Comparison of ENCODE assay signal across 12 cellular contexts in genomic region chr1:58251415-58252073, GRCh38.
DNase-seq lines count a peak whose midpoint lies in the region; ATAC-seq, FAIRE-seq and TF ChIP-seq lines count a peak whose summit lies in the region.
"Had no signal": no experiment of that assay in that cellular context is flagged by ENCODE, and none has a peak within 500 bp of the region (broad histone marks: within the 10 kb centered on the region; RNA-seq: fewer than 3 reads in every experiment).

No MANE protein-coding gene starts in this region.

- TF ChIP-seq CTCF in IMR-90 (conservative IDR thresholded peaks at IDR 0.05; ENCODE audit: low read depth, low read length) = 0 out of 2 replicates have a peak, but pooled peaks have one; percentile 17
- peak; percentile 26 to 59 (median 46); a peak in 4 of 6 replicates for TF ChIP-seq CTCF in K562 (IDR thresholded peaks at IDR 0.05 in 2 of 3, conservative IDR thresholded peaks at IDR 0.05 in 1 of 3; ENCODE audit: insufficient read depth in 2 of 3, low read depth in 1 of 3, low read length in 3 of 3)
- peak; percentile 53 for TF ChIP-seq CTCF in retinal pigment epithelial cell (conservative IDR thresholded peaks at IDR 0.05; ENCODE audit: low read depth, low read length)
- no peak for TF ChIP-seq CTCF in RWPE1 (conservative IDR thresholded peaks at IDR 0.05; ENCODE audit: low read depth)

- no peak overlapping the region for H3K14ac ChIP-seq in IMR-90 (replicated peaks; ENCODE audit: low read depth, low read length)

- H3K36me3 ChIP-seq in IMR-90 (ENCODE audit: control insufficient read depth, insufficient read depth, low read length) (no peaks in the 10 kb centered on the region), K562 (ENCODE audit: control insufficient read depth, insufficient read depth, low read length) (no peaks in the 10 kb centered on the region)
- H3K36me3 ChIP-seq: thyroid gland had no signal

- H4K20me1 ChIP-seq in IMR-90 (ENCODE audit: insufficient read depth, low read length) = no peaks in the 10 kb centered on the region
- H4K20me1 ChIP-seq in K562 (replicated peaks; ENCODE audit: control insufficient read depth, insufficient read depth, low read length) = no peaks in the 10 kb centered on the region

- DNase-seq in activated CD4-positive, alpha-beta T cell treated with anti-CD3 and anti-CD28 coated beads for 48 hours = peak; percentile 24
- no peak for DNase-seq in activated CD4-positive, alpha-beta T cell treated with anti-CD3 and anti-CD28 coated beads, Interleukin-2, amount 10 ng/mL, durations not matched to agents 7 days and 5 days
- DNase-seq in IMR-90 (no peak), K562 (ENCODE audit: extremely low read depth in 1 of 4, low spot score in 3 of 4) (peak; percentile 41 to 56 (median 52)), retinal pigment epithelial cell (ENCODE audit: low read depth) (no peak), RWPE1 (ENCODE audit: low spot score) (no peak), DMS79 (lab: John Stamatoyannopoulos, UW) (no peak)
- DNase-seq: thyroid gland had no signal

- peak; percentile 71 for FAIRE-seq in K562 (lab: Jason Lieb, UNC)
- FAIRE-seq: astrocyte had no signal

- H3K9ac ChIP-seq in IMR-90 (ENCODE audit: low read depth, low read length) = no peak overlapping the region
- H3K9ac ChIP-seq in K562 (ENCODE audit: insufficient read depth in 1 of 2, low read depth in 2 of 2, low read length in 2 of 2) = no peak overlapping the region

- no peak overlapping the region for H3K27ac ChIP-seq in IMR-90 (ENCODE audit: insufficient read depth, low read length)
- no peak overlapping the region for H3K27ac ChIP-seq in K562 (ENCODE audit: extremely low read depth, low read depth, low read length)
- no peak overlapping the region for H3K27ac ChIP-seq in RWPE1
- H3K27ac ChIP-seq: thyroid gland, VCaP had no signal

- peaks cover 2% of the 10 kb centered on the region for H3K4me1 Mint-ChIP-seq in activated CD4-positive, alpha-beta T cell treated with anti-CD3 and anti-CD28 coated beads, Interleukin-2, amount 10 ng/mL, durations not matched to agents 7 days and 5 days

- H3K4me3 ChIP-seq in IMR-90 (ENCODE audit: insufficient read depth, low read depth, low read length) = no peak overlapping the region
- H3K4me3 ChIP-seq in K562 = no peak overlapping the region
- no peak overlapping the region for H3K4me3 ChIP-seq in retinal pigment epithelial cell (ENCODE audit: low read length)
- H3K4me3 ChIP-seq: thyroid gland had no signal

- H3K79me1 ChIP-seq in IMR-90 (ENCODE audit: low read depth in 1 of 2, low read length in 2 of 2) = no peaks in the 10 kb centered on the region

- no peak overlapping the region for H2BK15ac ChIP-seq in IMR-90 (ENCODE audit: low read depth, low read length)

- H3K27me3 Mint-ChIP-seq in activated CD4-positive, alpha-beta T cell treated with anti-CD3 and anti-CD28 coated beads, Interleukin-2, amount 10 ng/mL, durations not matched to agents 7 days and 5 days = peaks cover 39% of the 10 kb centered on the region

- H3K27me3 ChIP-seq in IMR-90 (ENCODE audit: control insufficient read depth, insufficient read depth, low read length) (peaks cover 27% of the 10 kb centered on the region), K562 (ENCODE audit: control insufficient read depth in 2 of 2, insufficient read depth in 2 of 2, low read length in 2 of 2) (peaks cover 4 to 23% of the 10 kb centered on the region in 2 experiments; a peak in 3 of 5 replicates)
- H3K27me3 ChIP-seq: thyroid gland had no signal

- no peak for TF ChIP-seq EP300 in K562 (IDR thresholded peaks at IDR 0.05; ENCODE audit: low read length)

- H4K91ac ChIP-seq in IMR-90 (ENCODE audit: insufficient read depth, low read depth, low read length) = no peak overlapping the region

- no peaks in the 10 kb centered on the region for H3K4me1 ChIP-seq in IMR-90 (ENCODE audit: control insufficient read depth, insufficient read depth, low read length)
- peaks cover 0 to 4% of the 10 kb centered on the region in 2 experiments; a peak in 1 of 5 replicates for H3K4me1 ChIP-seq in K562 (replicated peaks in 1 of 2; ENCODE audit: control insufficient read depth in 2 of 2, insufficient read depth in 2 of 2, low read length in 2 of 2)
- H3K4me1 ChIP-seq: Caco-2 had no signal

- no peak overlapping the region for H2BK5ac ChIP-seq in IMR-90 (ENCODE audit: low read depth, low read length, poor library complexity, severe bottlenecking)

- TF ChIP-seq POLR2A in IMR-90 (IDR thresholded peaks at IDR 0.05; ENCODE audit: low read depth, low read length) = no peak
- no peak for TF ChIP-seq POLR2A in K562 (conservative IDR thresholded peaks at IDR 0.05)

- in situ Hi-C loops in IMR-90 (cut with MboI; ENCODE audit: low sequenced_read_pairs) (no loop called here), K562 (cut with MboI) (no loop called here)

- no peaks in the 10 kb centered on the region for H3K79me2 ChIP-seq in K562 (ENCODE audit: control insufficient read depth, insufficient read depth, low read length)

- H3K18ac ChIP-seq in IMR-90 (ENCODE audit: low read depth, low read length) = no peak overlapping the region

- H3K36me3 Mint-ChIP-seq in activated CD4-positive, alpha-beta T cell treated with anti-CD3 and anti-CD28 coated beads, Interleukin-2, amount 10 ng/mL, durations not matched to agents 7 days and 5 days (ENCODE audit: low read depth) = no peaks in the 10 kb centered on the region

- H3K9me3 Mint-ChIP-seq in activated CD4-positive, alpha-beta T cell treated with anti-CD3 and anti-CD28 coated beads, Interleukin-2, amount 10 ng/mL, durations not matched to agents 7 days and 5 days = no peaks in the 10 kb centered on the region

- no peak overlapping the region for H2AK9ac ChIP-seq in IMR-90 (replicated peaks; ENCODE audit: low read depth, low read length, poor library complexity)

- no peak overlapping the region for H3K27ac Mint-ChIP-seq in activated CD4-positive, alpha-beta T cell treated with anti-CD3 and anti-CD28 coated beads, Interleukin-2, amount 10 ng/mL, durations not matched to agents 7 days and 5 days

- no TSS peak for BruUV-seq in IMR-90 (replicated peaks; lab: Mats Ljungman, UMichigan)
- BruUV-seq in K562 (replicated peaks; lab: Mats Ljungman, UMichigan) = no TSS peak

- CTCF ChIA-PET in activated CD4-positive, alpha-beta T cell treated with anti-CD3 and anti-CD28 coated beads, Interleukin-2, amount 10 ng/mL, durations not matched to agents 7 days and 5 days (lab: Charles Lee) = no interaction called here
- CTCF ChIA-PET in IMR-90 (lab: Yijun Ruan, JAX) = no interaction called here
- CTCF ChIA-PET in K562 (lab: Yijun Ruan, JAX; ENCODE audit: low intra/inter-chr PET ratio) = no interaction called here
- CTCF ChIA-PET in RWPE1 (lab: Yijun Ruan, JAX) = interaction anchor here (0.6 kb wide), 1 partner anchor 487 kb away, joined by 4 read pairs; no protein-coding TSS in a partner anchor

- no peak overlapping the region for H2BK120ac ChIP-seq in IMR-90 (ENCODE audit: low read depth, low read length)

- H2AK5ac ChIP-seq in IMR-90 (ENCODE audit: low read depth, low read length) = no peak overlapping the region

- dilution Hi-C loops in IMR-90 (cut with HindIII; ENCODE audit: low sequenced_read_pairs, unreplicated experiment) = no loop called here

- H4K8ac ChIP-seq in IMR-90 (ENCODE audit: low read depth in 2 of 2, low read length in 2 of 2) = no peak overlapping the region

- WGBS in IMR-90 (ENCODE audit: extremely low coverage in 2 of 2, insufficient read length in 1 of 2), 2 experiments = 14% methylated on average over 2 of the region's 4 CpGs; no CpG with 5 or more reads in 1 of the 2 experiments
- 0% methylated on average over 4 of the region's 4 CpGs for WGBS in K562 (ENCODE audit: insufficient coverage, low coverage, missing lambda C conversion rate)

- intact Hi-C loops in IMR-90 (cut with micrococcal nuclease) (no loop called here), K562 (cut with micrococcal nuclease) (loop anchor here (5.0 kb wide), 1 partner anchor 296 kb away; the partner anchor contains the start of gene OMA1)

- no peak overlapping the region for H3K4ac ChIP-seq in IMR-90 (ENCODE audit: low read depth, low read length)

- TF ChIP-seq RAD21 in IMR-90 (IDR thresholded peaks at IDR 0.05; ENCODE audit: low read length) (no peak), K562 (CRISPR knock-in tag; conservative IDR thresholded peaks at IDR 0.05 in 1 of 2, IDR thresholded peaks at IDR 0.05 in 1 of 2) (no peak)

- H4K5ac ChIP-seq in IMR-90 (ENCODE audit: low read depth, low read length) = no peak overlapping the region

- H3K4me3 Mint-ChIP-seq in activated CD4-positive, alpha-beta T cell treated with anti-CD3 and anti-CD28 coated beads, Interleukin-2, amount 10 ng/mL, durations not matched to agents 7 days and 5 days = no peak overlapping the region

- no peak overlapping the region for H2AFZ ChIP-seq in IMR-90 (replicated peaks; ENCODE audit: low read length, poor library complexity)
- H2AFZ ChIP-seq in K562 (ENCODE audit: low read depth, low read length) = no peak overlapping the region

- H3K23ac ChIP-seq in IMR-90 (ENCODE audit: low read depth, low read length) = no peak overlapping the region

- no peaks in the 10 kb centered on the region for H3K9me3 ChIP-seq in IMR-90 (ENCODE audit: control insufficient read depth, insufficient read depth, low read length)
- no peaks in the 10 kb centered on the region for H3K9me3 ChIP-seq in K562 (replicated peaks; ENCODE audit: control insufficient read depth, insufficient read depth, low read depth, low read length)
- H3K9me3 ChIP-seq: Caco-2, thyroid gland had no signal

- H3K9me1 ChIP-seq in IMR-90 (ENCODE audit: insufficient read depth, low read length) (no peaks in the 10 kb centered on the region), K562 (ENCODE audit: control insufficient read depth, insufficient read depth, low read length) (no peaks in the 10 kb centered on the region)

- ATAC-seq in IMR-90 (ENCODE audit: low read depth) (no peak), K562 (peak; percentile 90), HG02852 (IDR thresholded peaks at IDR 0.05; ENCODE audit: unreplicated experiment) (no peak)

- H3K56ac ChIP-seq in IMR-90 (ENCODE audit: extremely low read depth, insufficient read depth, low read length) = no peak overlapping the region

- no peak overlapping the region for H3K4me2 ChIP-seq in IMR-90 (ENCODE audit: low read depth, low read length)
- H3K4me2 ChIP-seq in K562 (ENCODE audit: insufficient read depth, low read length) = no peak overlapping the region

- POLR2A ChIA-PET in activated CD4-positive, alpha-beta T cell treated with anti-CD3 and anti-CD28 coated beads, Interleukin-2, amount 10 ng/mL, durations not matched to agents 7 days and 5 days (lab: Charles Lee) = no interaction called here
- POLR2A ChIA-PET in IMR-90 (lab: Charles Lee; ENCODE audit: unreplicated experiment) = no interaction called here
- POLR2A ChIA-PET in K562 (lab: Yijun Ruan, JAX) = no interaction called here
- POLR2A ChIA-PET in RWPE1 (lab: Yijun Ruan, JAX; ENCODE audit: low non-redundant PET) = no interaction called here

- H2BK20ac ChIP-seq in IMR-90 (ENCODE audit: low read depth, low read length) = no peak overlapping the region

TF ChIP-seq in IMR-90, 13 proteins besides CTCF, POLR2A, EP300 and RAD21 (continues in another document):
- TF ChIP-seq MXI1 (IDR thresholded peaks at IDR 0.05; ENCODE audit: borderline replicate concordance, low read depth, low read length) (no peak), NFE2L2 (IDR thresholded peaks at IDR 0.05; ENCODE audit: low read depth, low read length) (no peak)

TF ChIP-seq in K562, 482 proteins besides CTCF, POLR2A, EP300 and RAD21 (continues in another document):
- peak; percentile 87 for TF ChIP-seq MYNN (IDR thresholded peaks at IDR 0.05)
- TF ChIP-seq MYNN (CRISPR knock-in tag; IDR thresholded peaks at IDR 0.05) = no peak

Comparison
In these comparisons a context has a peak if more than half of its experiments do, and no peak if none do; other contexts are left out.
1. DNase-seq: peak in activated CD4-positive, alpha-beta T cell treated with anti-CD3 and anti-CD28 coated beads for 48 hours (single experiment) and K562 (4 of 4); none in activated CD4-positive, alpha-beta T cell treated with anti-CD3 and anti-CD28 coated beads, Interleukin-2, amount 10 ng/mL, durations not matched to agents 7 days and 5 days (single experiment), IMR-90 (single experiment), retinal pigment epithelial cell (single experiment), RWPE1 (single experiment) and DMS79 (single experiment).